1 cellular context compared by ENCODE assay signal in the genomic region with DNA sequence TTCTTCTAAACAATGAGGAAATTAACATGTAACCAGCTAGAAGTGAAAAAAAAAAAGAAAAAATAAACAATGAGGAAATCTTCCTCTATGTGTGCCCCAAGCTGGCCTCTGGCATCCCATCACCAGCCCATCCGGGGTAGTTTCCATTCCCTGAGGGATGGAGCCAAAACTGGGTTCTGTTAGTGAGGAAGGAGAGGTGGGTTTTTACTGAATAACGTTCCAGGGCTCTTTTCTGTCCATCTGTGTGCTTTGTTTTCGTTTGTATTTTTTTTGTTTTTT.
TF ChIP-seq lines count a peak whose summit lies in the region.

No MANE protein-coding gene starts in this region.

TF ChIP-seq in HepG2, 621 proteins besides CTCF, POLR2A, EP300 and RAD21:
- TF ChIP-seq EHMT2 (IDR thresholded peaks at IDR 0.05; ENCODE audit: borderline replicate concordance, low read depth, low read length) = no peak
- TF ChIP-seq ZSCAN22 (CRISPR knock-in tag; IDR thresholded peaks at IDR 0.05) = no peak
- no peak for TF ChIP-seq NFE2L2 (IDR thresholded peaks at IDR 0.05; ENCODE audit: low read length)
- TF ChIP-seq RAD51 (IDR thresholded peaks at IDR 0.05; ENCODE audit: borderline replicate concordance) = no peak
- no peak for TF ChIP-seq ISL2 (CRISPR knock-in tag; IDR thresholded peaks at IDR 0.05)
- no peak for TF ChIP-seq CBX5 (CRISPR knock-in tag; IDR thresholded peaks at IDR 0.05; ENCODE audit: borderline replicate concordance)
- TF ChIP-seq, protein P1, sequence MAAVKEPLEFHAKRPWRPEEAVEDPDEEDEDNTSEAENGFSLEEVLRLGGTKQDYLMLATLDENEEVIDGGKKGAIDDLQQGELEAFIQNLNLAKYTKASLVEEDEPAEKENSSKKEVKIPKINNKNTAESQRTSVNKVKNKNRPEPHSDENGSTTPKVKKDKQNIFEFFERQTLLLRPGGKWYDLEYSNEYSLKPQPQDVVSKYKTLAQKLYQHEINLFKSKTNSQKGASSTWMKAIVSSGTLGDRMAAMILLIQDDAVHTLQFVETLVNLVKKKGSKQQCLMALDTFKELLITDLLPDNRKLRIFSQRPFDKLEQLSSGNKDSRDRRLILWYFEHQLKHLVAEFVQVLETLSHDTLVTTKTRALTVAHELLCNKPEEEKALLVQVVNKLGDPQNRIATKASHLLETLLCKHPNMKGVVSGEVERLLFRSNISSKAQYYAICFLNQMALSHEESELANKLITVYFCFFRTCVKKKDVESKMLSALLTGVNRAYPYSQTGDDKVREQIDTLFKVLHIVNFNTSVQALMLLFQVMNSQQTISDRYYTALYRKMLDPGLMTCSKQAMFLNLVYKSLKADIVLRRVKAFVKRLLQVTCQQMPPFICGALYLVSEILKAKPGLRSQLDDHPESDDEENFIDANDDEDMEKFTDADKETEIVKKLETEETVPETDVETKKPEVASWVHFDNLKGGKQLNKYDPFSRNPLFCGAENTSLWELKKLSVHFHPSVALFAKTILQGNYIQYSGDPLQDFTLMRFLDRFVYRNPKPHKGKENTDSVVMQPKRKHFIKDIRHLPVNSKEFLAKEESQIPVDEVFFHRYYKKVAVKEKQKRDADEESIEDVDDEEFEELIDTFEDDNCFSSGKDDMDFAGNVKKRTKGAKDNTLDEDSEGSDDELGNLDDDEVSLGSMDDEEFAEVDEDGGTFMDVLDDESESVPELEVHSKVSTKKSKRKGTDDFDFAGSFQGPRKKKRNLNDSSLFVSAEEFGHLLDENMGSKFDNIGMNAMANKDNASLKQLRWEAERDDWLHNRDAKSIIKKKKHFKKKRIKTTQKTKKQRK (IDR thresholded peaks at IDR 0.05; ENCODE audit: low read length) = no peak
